Comparison of ENCODE assay signal across 8 cellular contexts in the genomic region with DNA sequence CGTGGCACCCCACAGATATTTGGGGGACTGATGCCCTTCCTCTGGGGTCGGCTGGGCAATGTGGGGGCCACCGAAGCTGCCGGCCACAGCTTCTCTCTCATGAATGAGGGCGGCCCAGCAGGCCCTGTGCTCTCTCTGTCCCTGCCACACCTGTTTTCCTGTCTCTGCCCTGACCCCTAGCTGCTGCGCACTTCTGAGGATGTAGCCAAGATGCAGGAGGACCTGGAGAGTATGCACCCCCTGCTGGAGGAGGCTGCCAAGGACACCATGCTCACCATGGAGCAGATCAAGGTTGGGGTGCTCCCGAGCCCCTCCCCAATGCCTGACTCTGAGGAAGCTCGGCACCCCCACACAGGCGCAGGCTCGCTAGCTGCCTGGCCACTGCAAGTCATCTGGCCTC. TPM values are rescaled to one million over a fixed set of nuclear protein-coding genes. Genes with fewer than 3 reads are reported as not detected.
DNase-seq lines count a peak whose midpoint lies in the region; ATAC-seq and TF ChIP-seq lines count a peak whose summit lies in the region.

No MANE protein-coding gene starts in this region.

- H2AFZ ChIP-seq in neural cell (ENCODE audit: low read depth, low read length): no peak overlapping the region

- H3K4me1 Mint-ChIP-seq in activated naive CD8-positive, alpha-beta T cell treated with anti-CD3 and anti-CD28 coated beads, Interleukin-2, amount 50 U/mL, for 24 hours: no peaks in the 10 kb centered on the region

- H3K36me3 ChIP-seq in neural cell (ENCODE audit: insufficient read depth, low read length): no peaks in the 10 kb centered on the region

- H3K9me3 Mint-ChIP-seq in activated naive CD8-positive, alpha-beta T cell treated with anti-CD3 and anti-CD28 coated beads, Interleukin-2, amount 50 U/mL, for 24 hours: no peaks in the 10 kb centered on the region

- no peaks in the 10 kb centered on the region for H3K36me3 Mint-ChIP-seq in activated naive CD8-positive, alpha-beta T cell treated with anti-CD3 and anti-CD28 coated beads, Interleukin-2, amount 50 U/mL, for 24 hours (ENCODE audit: low read depth)

- H3K9ac ChIP-seq in neural cell (ENCODE audit: low read length): no peak overlapping the region

- no peak overlapping the region for H3K4me3 Mint-ChIP-seq in activated naive CD8-positive, alpha-beta T cell treated with anti-CD3 and anti-CD28 coated beads, Interleukin-2, amount 50 U/mL, for 24 hours

- no peak overlapping the region for H3K27ac ChIP-seq in neural cell (ENCODE audit: low read length)

- no peak for TF ChIP-seq RAD21 in neural cell (conservative IDR thresholded peaks at IDR 0.05)

- H3K4me2 ChIP-seq in neural cell (ENCODE audit: low read length): no peak overlapping the region

- H3K9me2 ChIP-seq in neural cell (ENCODE audit: insufficient read depth, low read length): no peaks in the 10 kb centered on the region

- H3K27ac Mint-ChIP-seq in activated naive CD8-positive, alpha-beta T cell treated with anti-CD3 and anti-CD28 coated beads, Interleukin-2, amount 50 U/mL, for 24 hours: no peak overlapping the region

- H3K27me3 ChIP-seq in neural cell (ENCODE audit: insufficient read depth, low read depth, low read length): no peaks in the 10 kb centered on the region

- H3K27me3 Mint-ChIP-seq in activated naive CD8-positive, alpha-beta T cell treated with anti-CD3 and anti-CD28 coated beads, Interleukin-2, amount 50 U/mL, for 24 hours: no peaks in the 10 kb centered on the region

- H3K9me3 ChIP-seq in neural cell (ENCODE audit: low read length): no peaks in the 10 kb centered on the region

- H4K20me1 ChIP-seq in neural cell (ENCODE audit: insufficient read depth): no peaks in the 10 kb centered on the region

- ATAC-seq in activated naive CD8-positive, alpha-beta T cell treated with anti-CD3 and anti-CD28 coated beads, Interleukin-2, amount 50 U/mL, for 24 hours: peak; percentile 63
- ATAC-seq in GM19035 (IDR thresholded peaks at IDR 0.05; ENCODE audit: unreplicated experiment): no peak

- H3F3A ChIP-seq in neural cell (ENCODE audit: insufficient read depth, low read length, poor library complexity, severe bottlenecking): no peaks in the 10 kb centered on the region

- peak; percentile 29 for TF ChIP-seq CTCF in neural cell (IDR thresholded peaks at IDR 0.05; ENCODE audit: poor library complexity, severe bottlenecking)

- H3K79me2 ChIP-seq in neural cell (replicated peaks; ENCODE audit: insufficient read depth, low read length): no peaks in the 10 kb centered on the region

- DNase-seq in SIG-M5 treated with dmso at 0.1 percent for 504 hours (lab: John Stamatoyannopoulos, UW; ENCODE audit: unreplicated experiment) (peak; percentile 44), SIG-M5 (lab: John Stamatoyannopoulos, UW) (no peak), M059J (ENCODE audit: low read depth) (peak; percentile 32), T1000 (lab: John Stamatoyannopoulos, UW) (no peak)
- DNase-seq in activated naive CD8-positive, alpha-beta T cell treated with anti-CD3 and anti-CD28 coated beads, Interleukin-2, amount 50 U/mL, for 24 hours: peak; percentile 36
- no peak for DNase-seq in stimulated activated naive CD4-positive, alpha-beta T cell treated with Interleukin-2 at 50 U/mL for 16 hours (lab: John Stamatoyannopoulos, UW)

- TF ChIP-seq EP300 in neural cell (conservative IDR thresholded peaks at IDR 0.05; ENCODE audit: poor library complexity, severe bottlenecking): no peak

- H3K4me3 ChIP-seq in neural cell (ENCODE audit: low read length): no peak overlapping the region

TF ChIP-seq in neural cell, 6 proteins besides CTCF, POLR2A, EP300 and RAD21:
- TF ChIP-seq EZH2 (IDR thresholded peaks at IDR 0.05; ENCODE audit: borderline replicate concordance, insufficient read depth, low read length, poor library complexity, severe bottlenecking): no peak
- no peak for TF ChIP-seq POLR2AphosphoS5 (IDR thresholded peaks at IDR 0.05)
- TF ChIP-seq SMC3 (conservative IDR thresholded peaks at IDR 0.05; ENCODE audit: poor library complexity): no peak
- TF ChIP-seq TAF1 (IDR thresholded peaks at IDR 0.05; ENCODE audit: low read depth): no peak
- TF ChIP-seq, protein P1, sequence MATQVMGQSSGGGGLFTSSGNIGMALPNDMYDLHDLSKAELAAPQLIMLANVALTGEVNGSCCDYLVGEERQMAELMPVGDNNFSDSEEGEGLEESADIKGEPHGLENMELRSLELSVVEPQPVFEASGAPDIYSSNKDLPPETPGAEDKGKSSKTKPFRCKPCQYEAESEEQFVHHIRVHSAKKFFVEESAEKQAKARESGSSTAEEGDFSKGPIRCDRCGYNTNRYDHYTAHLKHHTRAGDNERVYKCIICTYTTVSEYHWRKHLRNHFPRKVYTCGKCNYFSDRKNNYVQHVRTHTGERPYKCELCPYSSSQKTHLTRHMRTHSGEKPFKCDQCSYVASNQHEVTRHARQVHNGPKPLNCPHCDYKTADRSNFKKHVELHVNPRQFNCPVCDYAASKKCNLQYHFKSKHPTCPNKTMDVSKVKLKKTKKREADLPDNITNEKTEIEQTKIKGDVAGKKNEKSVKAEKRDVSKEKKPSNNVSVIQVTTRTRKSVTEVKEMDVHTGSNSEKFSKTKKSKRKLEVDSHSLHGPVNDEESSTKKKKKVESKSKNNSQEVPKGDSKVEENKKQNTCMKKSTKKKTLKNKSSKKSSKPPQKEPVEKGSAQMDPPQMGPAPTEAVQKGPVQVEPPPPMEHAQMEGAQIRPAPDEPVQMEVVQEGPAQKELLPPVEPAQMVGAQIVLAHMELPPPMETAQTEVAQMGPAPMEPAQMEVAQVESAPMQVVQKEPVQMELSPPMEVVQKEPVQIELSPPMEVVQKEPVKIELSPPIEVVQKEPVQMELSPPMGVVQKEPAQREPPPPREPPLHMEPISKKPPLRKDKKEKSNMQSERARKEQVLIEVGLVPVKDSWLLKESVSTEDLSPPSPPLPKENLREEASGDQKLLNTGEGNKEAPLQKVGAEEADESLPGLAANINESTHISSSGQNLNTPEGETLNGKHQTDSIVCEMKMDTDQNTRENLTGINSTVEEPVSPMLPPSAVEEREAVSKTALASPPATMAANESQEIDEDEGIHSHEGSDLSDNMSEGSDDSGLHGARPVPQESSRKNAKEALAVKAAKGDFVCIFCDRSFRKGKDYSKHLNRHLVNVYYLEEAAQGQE (IDR thresholded peaks at IDR 0.05; ENCODE audit: borderline replicate concordance): no peak
- no peak for TF ChIP-seq MXI1 (conservative IDR thresholded peaks at IDR 0.05; ENCODE audit: poor library complexity, severe bottlenecking)

RNA-seq across cellular contexts. Expression of gene BAP1, which starts 24.7 kb away (rescaled TPM):
- 46.8 and 51.8 TPM in 2 replicates for total RNA-seq in M059J (2014; rRNA removed; shearing (Covaris generic))
- polyA plus RNA-seq in neural cell: 107 and 142 TPM in 2 replicates
- 107 and 134 TPM in 2 replicates for polyA minus RNA-seq in neural cell

RNA-seq across cellular contexts. Expression of gene PHF7, which starts 25.3 kb away (rescaled TPM):
- total RNA-seq in M059J (2014; rRNA removed; shearing (Covaris generic)): 0.94 and 5.5 TPM in 2 replicates
- polyA plus RNA-seq in neural cell: 8.8 and 11.5 TPM in 2 replicates
- polyA minus RNA-seq in neural cell: 11.7 and 13.4 TPM in 2 replicates

RNA-seq across cellular contexts. Expression of gene SEMA3G, which starts 59.7 kb away (rescaled TPM):
- total RNA-seq in M059J (2014; rRNA removed; shearing (Covaris generic)): 0.07 TPM in 1 of 2 replicates, not detected in the other
- not detected in 2 replicates for polyA plus RNA-seq in neural cell
- not detected in 2 replicates for polyA minus RNA-seq in neural cell

Comparison
In these comparisons a context has a peak if more than half of its experiments do, and no peak if none do; other contexts are left out.
1. DNase-seq: peak in SIG-M5 treated with dmso at 0.1 percent for 504 hours (single experiment), M059J (single experiment) and activated naive CD8-positive, alpha-beta T cell treated with anti-CD3 and anti-CD28 coated beads, Interleukin-2, amount 50 U/mL, for 24 hours (single experiment); none in SIG-M5 (single experiment), stimulated activated naive CD4-positive, alpha-beta T cell treated with Interleukin-2 at 50 U/mL for 16 hours (single experiment) and T1000 (single experiment).